In the genomic region with DNA sequence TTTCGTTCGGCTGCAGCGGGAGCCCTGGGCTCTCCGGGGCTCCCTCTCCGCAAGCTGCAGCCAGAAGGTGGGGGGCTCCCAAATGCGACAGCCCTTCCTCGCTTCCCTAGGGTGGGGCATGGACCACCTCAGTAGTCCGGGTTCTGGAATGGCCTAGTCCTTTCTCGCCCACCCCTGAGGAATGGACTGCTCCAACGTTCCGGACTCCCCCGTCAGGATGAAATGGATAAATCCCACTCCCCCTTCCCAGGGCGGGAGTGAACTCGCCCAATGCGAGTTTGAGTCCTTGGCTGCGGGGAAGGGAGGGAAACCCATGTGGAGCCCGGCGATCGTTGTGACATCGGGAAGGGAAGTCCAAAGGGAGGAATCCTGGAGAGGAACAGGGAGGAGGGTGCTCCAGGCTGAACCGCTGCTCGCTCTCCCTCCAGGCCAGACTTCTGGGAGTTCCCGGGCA, we compare ENCODE assay signal across 8 cellular contexts. TPM values are rescaled to one million over a fixed set of nuclear protein-coding genes. Genes with fewer than 3 reads are reported as not detected.
A peak's percentile ranks its signal among the peaks of the same experiment; 100 is the strongest.
DNase-seq lines count a peak whose midpoint lies in the region; ATAC-seq and TF ChIP-seq lines count a peak whose summit lies in the region.

No MANE protein-coding gene starts in this region.

- no peaks in the 10 kb centered on the region for H4K20me1 ChIP-seq in GM23248 (ENCODE audit: insufficient read depth)

- DNase-seq in AG10803 (ENCODE audit: low read depth) (peak; percentile 83), GM23248 (peak; percentile 83), NCI-H446 treated with DMSO at 0.1 percent for 48 hours (lab: John Stamatoyannopoulos, UW) (peak; percentile 60), adipocyte (ENCODE audit: low read depth) (peak; percentile 91), Right ventricle myocardium superior (peak; percentile 78), occipital lobe (lab: John Stamatoyannopoulos, UW) (peak; percentile 75)

- no peaks in the 10 kb centered on the region for H3K79me2 ChIP-seq in GM23248 (ENCODE audit: insufficient read depth)

- in situ Hi-C loops in GM23248 (cut with MboI) = no loop called here

- peaks cover 4% of the 10 kb centered on the region; the same call in 1 of the 2 replicates for H3K4me1 ChIP-seq in GM23248 (ENCODE audit: insufficient read depth)
- H3K4me1 ChIP-seq in adipocyte (ENCODE audit: control insufficient read depth, insufficient read depth, low read length) = peaks cover 27% of the 10 kb centered on the region

- 1 to 2% methylated on average over 22 to 23 of the region's 23 CpGs for WGBS in GM23248 (ENCODE audit: low coverage in 1 of 2, low lambda C conversion rate in 2 of 2, missing lambda C conversion rate in 2 of 2), 2 experiments

- peak overlapping the region; percentile 93 for H3K4me2 ChIP-seq in GM23248 (ENCODE audit: unreplicated experiment)

- H3F3A ChIP-seq in GM23248 (ENCODE audit: insufficient read depth) = peaks cover 9% of the 10 kb centered on the region; the same call in 1 of the 2 replicates

- no peak for TF ChIP-seq CTCF in AG10803 (conservative IDR thresholded peaks at IDR 0.05; ENCODE audit: low read length)

- peak overlapping the region; percentile 91 for H3K4me3 ChIP-seq in AG10803 (ENCODE audit: low read length)
- peak overlapping the region; percentile 84 for H3K4me3 ChIP-seq in GM23248
- peak overlapping the region; percentile 98 for H3K4me3 ChIP-seq in adipocyte (ENCODE audit: low read length)

- ATAC-seq in Right ventricle myocardium superior (ENCODE audit: poor library complexity) (peak; percentile 52), HG03139 (IDR thresholded peaks at IDR 0.05; ENCODE audit: unreplicated experiment) (no peak), HG03354 (IDR thresholded peaks at IDR 0.05; ENCODE audit: poor library complexity, severe bottlenecking, unreplicated experiment) (no peak)

- intact Hi-C loops in Right ventricle myocardium superior (cut with DNase I) = loop anchor here (5.0 kb wide), 1 partner anchor 52 kb away; no protein-coding TSS in a partner anchor

- H2AFZ ChIP-seq in GM23248 = peak overlapping the region; percentile 97

- no peak overlapping the region for H3K27ac ChIP-seq in GM23248

- H3K9ac ChIP-seq in GM23248 = peak overlapping the region; percentile 71
- peak overlapping the region; percentile 92 for H3K9ac ChIP-seq in adipocyte (ENCODE audit: low read length)

- no peaks in the 10 kb centered on the region for H3K9me3 ChIP-seq in GM23248 (ENCODE audit: low read depth)
- H3K9me3 ChIP-seq in adipocyte (ENCODE audit: control insufficient read depth, low read length) = no peaks in the 10 kb centered on the region

- H3K27me3 ChIP-seq in GM23248 (replicated peaks; ENCODE audit: insufficient read depth) (no peaks in the 10 kb centered on the region), adipocyte (replicated peaks; ENCODE audit: control insufficient read depth, insufficient read depth, low read length) (no peaks in the 10 kb centered on the region)

- H3K9me2 ChIP-seq in GM23248 (ENCODE audit: insufficient read depth) = no peaks in the 10 kb centered on the region

- no peaks in the 10 kb centered on the region for H3K36me3 ChIP-seq in GM23248 (ENCODE audit: low read depth)
- no peaks in the 10 kb centered on the region for H3K36me3 ChIP-seq in adipocyte (ENCODE audit: control insufficient read depth, insufficient read depth, low read length, severe bottlenecking)

RNA-seq across cellular contexts. Expression of gene HRC, which starts 5.5 kb away (rescaled TPM):
- total RNA-seq in GM23248 (2014; rRNA removed; shearing (Covaris generic)) = not detected in 2 replicates
- polyA plus RNA-seq in GM23248 (2016; fragmentation: Nextera tagmentation; extraction: Ambion mirVana) = 0.10 TPM in 1 of 2 replicates, not detected in the other
- total RNA-seq in Right ventricle myocardium superior = 878 TPM
- 0.47 TPM for total RNA-seq in occipital lobe

RNA-seq across cellular contexts. Expression of gene TRPM4, which starts 7.9 kb away (rescaled TPM):
- 18.4 and 18.8 TPM in 2 replicates for total RNA-seq in GM23248 (2014; rRNA removed; shearing (Covaris generic))
- polyA plus RNA-seq in GM23248 (2016; fragmentation: Nextera tagmentation; extraction: Ambion mirVana) = 15.8 and 20.1 TPM in 2 replicates
- total RNA-seq in Right ventricle myocardium superior (24.8 TPM), occipital lobe (4.7 TPM)

RNA-seq across cellular contexts. Expression of gene PPFIA3, which starts 30.3 kb away (rescaled TPM):
- total RNA-seq in GM23248 (2014; rRNA removed; shearing (Covaris generic)) = 0.63 and 2.4 TPM in 2 replicates
- 1.2 TPM in 2 replicates for polyA plus RNA-seq in GM23248 (2016; fragmentation: Nextera tagmentation; extraction: Ambion mirVana)
- total RNA-seq in Right ventricle myocardium superior = 5.0 TPM
- total RNA-seq in occipital lobe = 35.9 TPM

RNA-seq across cellular contexts. Expression of gene C19orf73, which starts 30.7 kb away (rescaled TPM):
- 0.86 TPM in 1 of 2 replicates, not detected in the other for total RNA-seq in GM23248 (2014; rRNA removed; shearing (Covaris generic))
- polyA plus RNA-seq in GM23248 (2016; fragmentation: Nextera tagmentation; extraction: Ambion mirVana) = 1.0 and 1.4 TPM in 2 replicates
- total RNA-seq in Right ventricle myocardium superior = 1.3 TPM
- 0.47 TPM for total RNA-seq in occipital lobe

RNA-seq across cellular contexts. Expression of gene LIN7B, which starts 35.5 kb away (rescaled TPM):
- total RNA-seq in GM23248 (2014; rRNA removed; shearing (Covaris generic)) = 10.7 and 12.5 TPM in 2 replicates
- 11.9 and 12.6 TPM in 2 replicates for polyA plus RNA-seq in GM23248 (2016; fragmentation: Nextera tagmentation; extraction: Ambion mirVana)
- total RNA-seq in Right ventricle myocardium superior (21.3 TPM), occipital lobe (28.7 TPM)

Comparison
In these comparisons a context has a peak if more than half of its experiments do, and no peak if none do; other contexts are left out.
1. RNA of gene HRC, which starts 5.5 kb away (total RNA-seq): 878 TPM in Right ventricle myocardium superior (single experiment); 0.47 TPM in occipital lobe (single experiment) and not detected in GM23248; every median in the first group is over 100 times any median in the second.
2. Peak in every context shown above with its lines, with median percentiles within 50 percentile points of each other: DNase-seq and H3K4me3 ChIP-seq.